26 cellular contexts compared by ENCODE assay signal in genomic region chr3:174882789-174883188, GRCh38.
"Had no signal": no experiment of that assay in that cellular context is flagged by ENCODE, and none has a peak within 500 bp of the region (broad histone marks: within the 10 kb centered on the region; RNA-seq: fewer than 3 reads in every experiment).

No MANE protein-coding gene starts in this region.

- H3K4me3 ChIP-seq: stomach, suprapubic skin, testis, thoracic aorta, thyroid gland, tibial artery, tibial nerve, transverse colon, upper lobe of left lung, upper lobe of right lung, uterus, vagina had no signal

- ATAC-seq: stimulated activated effector memory CD8-positive, alpha-beta T cell treated with anti-CD3 and anti-CD28 coated beads, Interleukin-12 subunit alpha, Interleukin-12 subunit beta, amount 100 ng/mL, for 72 hours; stimulated activated memory B cell treated with anti-CD40 and anti-IgM and Interleukin-4, amounts not matched to agents 10 μg/mL and 1 μg/mL and 100 μg/mL, for 72 hours; stimulated activated naive B cell treated with anti-CD40 and anti-IgM and Interleukin-4, amounts not matched to agents 10 μg/mL and 1 μg/mL and 100 μg/mL, for 72 hours; stimulated activated naive CD8-positive, alpha-beta T cell treated with anti-CD3 and anti-CD28 coated beads, Interleukin-15, amount 100 ng/mL, for 72 hours; stimulated activated naive CD8-positive, alpha-beta T cell treated with anti-CD3 and anti-CD28 coated beads, Interleukin-15, Interleukin-2, amounts not matched to agents 100 U/mL and 50 U/mL, for 24 hours; upper lobe of right lung had no signal

- H3K9me3 ChIP-seq: stomach, suprapubic skin, testis, thoracic aorta, thyroid gland, tibial artery, tibial nerve, transverse colon, upper lobe of left lung, upper lobe of right lung, uterus, vagina had no signal

- H3K36me3 ChIP-seq: stomach, suprapubic skin, thoracic aorta, thyroid gland, tibial artery, tibial nerve, transverse colon, upper lobe of left lung, upper lobe of right lung, uterus, vagina had no signal

- FAIRE-seq: urothelium cell line had no signal

- H3K27me3 ChIP-seq: stomach, suprapubic skin, testis, thyroid gland, tibial artery, tibial nerve, transverse colon, upper lobe of left lung, upper lobe of right lung, uterus, vagina had no signal

- DNase-seq: stimulated activated CD4-positive, alpha-beta T cell treated with anti-CD3 and anti-CD28 coated beads, Interleukin-2, amount 100 ng/mL, for 48 hours; stimulated activated CD4-positive, alpha-beta T cell treated with anti-CD3 and anti-CD28 coated beads, Interleukin-4, amount 100 ng/mL, for 1 hour; stimulated activated CD4-positive, alpha-beta T cell treated with anti-CD3 and anti-CD28 coated beads, Interleukin-4, amount 100 ng/mL, for 24 hours; stimulated activated CD4-positive, alpha-beta T cell treated with anti-CD3 and anti-CD28 coated beads, Interleukin-4, amount 100 ng/mL, for 4 hours; stimulated activated CD8-positive, alpha-beta memory T cell treated with anti-CD3 and anti-CD28 coated beads, Interleukin-4, amount 100 ng/mL, for 48 hours; stimulated activated naive B cell treated with anti-CD40 and anti-IgM and Interleukin-4, amounts not matched to agents 10 μg/mL and 1 μg/mL and 100 μg/mL, for 72 hours; stimulated activated naive CD4-positive, alpha-beta T cell; stimulated activated naive CD4-positive, alpha-beta T cell treated with Interleukin-2 at 50 U/mL for 16 hours; stimulated activated naive CD8-positive, alpha-beta T cell treated with anti-CD3 and anti-CD28 coated beads, Interleukin-15, amount 100 ng/mL, for 72 hours; stimulated activated naive CD8-positive, alpha-beta T cell treated with anti-CD3 and anti-CD28 coated beads, Interleukin-15, Interleukin-2, amounts not matched to agents 100 U/mL and 50 U/mL, for 24 hours; stomach; substantia nigra; testis; thyroid gland; tibial artery; transverse colon; upper lobe of left lung; upper lobe of right lung; uterus had no signal

- H3K4me1 ChIP-seq: stomach, suprapubic skin, testis, thyroid gland, tibial artery, tibial nerve, transverse colon, upper lobe of left lung, upper lobe of right lung, uterus, vagina had no signal

- H3K27ac ChIP-seq: stomach, suprapubic skin, testis, thoracic aorta, thyroid gland, tibial artery, tibial nerve, transverse colon, upper lobe of left lung, upper lobe of right lung, uterus, vagina had no signal
